Comparison of ENCODE assay signal across 15 cellular contexts in the genomic region with DNA sequence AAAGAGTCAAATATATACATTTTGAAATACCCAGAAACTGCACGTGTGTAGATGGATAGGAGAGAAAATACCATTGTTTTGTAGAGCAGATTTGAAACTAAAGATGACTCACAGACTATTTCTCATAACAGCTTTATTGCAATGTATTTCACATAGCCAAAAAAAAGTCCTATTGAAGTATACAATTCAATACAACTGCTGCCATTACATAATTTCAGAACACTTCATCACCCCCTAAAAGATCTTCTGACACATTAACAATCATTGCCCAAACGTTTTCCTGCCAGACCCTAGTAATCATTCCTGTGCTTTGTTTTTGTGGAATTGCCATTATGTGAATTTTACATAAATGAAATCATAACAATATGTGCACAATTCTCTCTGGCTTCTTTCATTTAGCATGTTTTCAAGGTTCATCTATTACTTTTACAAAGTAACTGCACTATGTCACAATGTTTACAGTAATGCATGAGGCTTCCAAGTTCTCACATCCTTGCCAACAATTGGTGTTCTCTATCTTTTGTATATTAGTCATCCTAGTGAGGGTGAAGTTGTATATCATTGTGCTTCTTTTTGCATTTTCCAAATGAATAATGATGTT.
DNase-seq lines count a peak whose midpoint lies in the region; ATAC-seq, FAIRE-seq and TF ChIP-seq lines count a peak whose summit lies in the region.
"Had no signal": no experiment of that assay in that cellular context is flagged by ENCODE, and none has a peak within 500 bp of the region (broad histone marks: within the 10 kb centered on the region; RNA-seq: fewer than 3 reads in every experiment).

No MANE protein-coding gene starts in this region.

- no peaks in the 10 kb centered on the region for H3F3A ChIP-seq in PC-3 (ENCODE audit: low read length, unreplicated experiment)

- H3K4me3 ChIP-seq in PC-3 (ENCODE audit: low read length), result no peak overlapping the region
- no peak overlapping the region for H3K4me3 ChIP-seq in skeletal muscle satellite cell (ENCODE audit: low read length)
- H3K4me3 ChIP-seq: heart left ventricle had no signal

- CTCF ChIA-PET in PC-3 (lab: Charles Lee), result no interaction called here

- H3K9ac ChIP-seq in PC-3 (ENCODE audit: low read length) (no peak overlapping the region), skeletal muscle satellite cell (ENCODE audit: low read depth, low read length) (no peak overlapping the region)

- no peaks in the 10 kb centered on the region for H4K20me1 ChIP-seq in PC-3 (ENCODE audit: low read length)

- TF ChIP-seq CTCF in PC-3 (conservative IDR thresholded peaks at IDR 0.05; ENCODE audit: low read depth, low read length), result no peak

- H3K4me1 ChIP-seq in PC-3 (ENCODE audit: insufficient read depth, low read length) (peaks cover 8% of the 10 kb centered on the region; the same call in 1 of the 2 replicates), skeletal muscle satellite cell (ENCODE audit: control insufficient read depth, insufficient read depth, low read length) (peaks cover 12% of the 10 kb centered on the region)
- H3K4me1 ChIP-seq: heart left ventricle had no signal

- ATAC-seq in PC-3 (peak; percentile 74), esophagus mucosa (peak; percentile 62), left cardiac atrium (no peak), GM18907 (IDR thresholded peaks at IDR 0.05; ENCODE audit: unreplicated experiment) (no peak)
- ATAC-seq: heart left ventricle, left lobe of liver, right cardiac atrium had no signal

- no peak for DNase-seq in GM12892 (ENCODE audit: insufficient read length)
- peak; percentile 63 for DNase-seq in PC-3
- DNase-seq in left cardiac atrium, result no peak
- no peak for DNase-seq in NCI-H526 (lab: John Stamatoyannopoulos, UW)
- DNase-seq: activated T-cell treated with anti-CD3 and anti-CD28 coated beads, Interleukin-2, amount 50 U/mL, for 48 hours; heart left ventricle; naive B cell; NCI-H1436; NCI-H774; right cardiac atrium; Right ventricle myocardium superior had no signal

- no peaks in the 10 kb centered on the region for H3K9me2 ChIP-seq in PC-3 (replicated peaks; ENCODE audit: low read length)

- H3K4me2 ChIP-seq in PC-3 (ENCODE audit: low read length) (no peak overlapping the region), skeletal muscle satellite cell (ENCODE audit: low read length) (peak overlapping the region; percentile 19)

- BruUV-seq in PC-3 (replicated peaks; lab: Mats Ljungman, UMichigan), result no TSS peak

- H2AFZ ChIP-seq in PC-3 (ENCODE audit: low read length), result no peak overlapping the region

- H3K36me3 ChIP-seq in PC-3 (ENCODE audit: low read depth, low read length) (no peaks in the 10 kb centered on the region), skeletal muscle satellite cell (ENCODE audit: insufficient read depth, low read length) (no peaks in the 10 kb centered on the region)
- H3K36me3 ChIP-seq: heart left ventricle had no signal

- POLR2A ChIA-PET in PC-3 (lab: Charles Lee; ENCODE audit: unreplicated experiment), result interaction anchor here (0.6 kb wide), 1 partner anchor 128 kb away, joined by 5 read pairs; no protein-coding TSS in a partner anchor

- intact Hi-C loops in PC-3 (cut with micrococcal nuclease) (no loop called here), left cardiac atrium (cut with DNase I) (no loop called here)

- H3K9me3 ChIP-seq in PC-3 (ENCODE audit: low read length) (no peaks in the 10 kb centered on the region), skeletal muscle satellite cell (replicated peaks; ENCODE audit: low read length) (no peaks in the 10 kb centered on the region)

- FAIRE-seq in GM12892 (lab: Jason Lieb, UNC), result peak; percentile 36

- H3K79me2 ChIP-seq in PC-3 (ENCODE audit: low read length), result no peaks in the 10 kb centered on the region

- no peaks in the 10 kb centered on the region for H3K27me3 ChIP-seq in PC-3 (ENCODE audit: low read length)
- no peaks in the 10 kb centered on the region for H3K27me3 ChIP-seq in skeletal muscle satellite cell (ENCODE audit: control insufficient read depth, insufficient read depth, low read length)
- H3K27me3 ChIP-seq: heart left ventricle had no signal

- peak overlapping the region; percentile 46 for H3K27ac ChIP-seq in PC-3 (ENCODE audit: low read length)
- H3K27ac ChIP-seq: heart left ventricle had no signal

- TF ChIP-seq POLR2A in GM12892 (IDR thresholded peaks at IDR 0.05; ENCODE audit: low read depth, low read length), result no peak

Comparison
In these comparisons a context has a peak if more than half of its experiments do, and no peak if none do; other contexts are left out.
1. ATAC-seq: peak in PC-3 (single experiment) and esophagus mucosa (single experiment); none in left cardiac atrium (0 of 2) and GM18907 (single experiment).